15 cellular contexts compared by ENCODE assay signal in genomic region chr10:132450825-132451505, GRCh38. TPM values are rescaled to one million over a fixed set of nuclear protein-coding genes. Genes with fewer than 3 reads are reported as not detected.
DNase-seq lines count a peak whose midpoint lies in the region; ATAC-seq, FAIRE-seq and TF ChIP-seq lines count a peak whose summit lies in the region.
"Had no signal": no experiment of that assay in that cellular context is flagged by ENCODE, and none has a peak within 500 bp of the region (broad histone marks: within the 10 kb centered on the region; RNA-seq: fewer than 3 reads in every experiment).

No MANE protein-coding gene starts in this region.

- H3K9me3 ChIP-seq in CD4-positive, alpha-beta memory T cell (ENCODE audit: control insufficient read depth in 1 of 2, low read length in 2 of 2): no peaks in the 10 kb centered on the region
- H3K9me3 ChIP-seq in Panc1 (ENCODE audit: control insufficient read depth, insufficient read depth, low read depth, low read length) (no peaks in the 10 kb centered on the region), kidney (ENCODE audit: control insufficient read depth in 1 of 2, low read length in 2 of 2) (no peaks in the 10 kb centered on the region), trophoblast cell (ENCODE audit: insufficient read depth, low read depth, low read length) (peaks cover 2% of the 10 kb centered on the region)

- intact Hi-C loops in CD4-positive, alpha-beta memory T cell (cut with micrococcal nuclease): loop anchor here (5.0 kb wide), 1 partner anchor 549 kb away; the partner anchor contains the start of gene PPP2R2D
- intact Hi-C loops in Panc1 (cut with micrococcal nuclease; ENCODE audit: unreplicated experiment): loop anchor here (5.0 to 10.0 kb wide), 2 partner anchors 229 to 344 kb away; no protein-coding TSS in a partner anchor
- intact Hi-C loops in kidney (cut with DNase I): no loop called here

- no peaks in the 10 kb centered on the region for H3K27me3 ChIP-seq in CD4-positive, alpha-beta memory T cell (ENCODE audit: insufficient read depth, low read length)
- no peaks in the 10 kb centered on the region for H3K27me3 ChIP-seq in Panc1 (ENCODE audit: control insufficient read depth, insufficient read depth, low read length)
- H3K27me3 ChIP-seq in trophoblast cell (ENCODE audit: insufficient read depth, low read length): no peaks in the 10 kb centered on the region

- H3K27me3 Mint-ChIP-seq in CD4-positive, alpha-beta memory T cell: no peaks in the 10 kb centered on the region
- H3K27me3 Mint-ChIP-seq: activated CD4-positive, alpha-beta T cell treated with anti-CD3 and anti-CD28 coated beads for 36 hours had no signal

- BruUV-seq in Panc1 (replicated peaks; lab: Mats Ljungman, UMichigan): no TSS peak

- H3K23ac ChIP-seq in trophoblast cell (ENCODE audit: low read length): no peak overlapping the region

- H3K27ac Mint-ChIP-seq in CD4-positive, alpha-beta memory T cell: peak overlapping the region; percentile 83 to 98 (median 92)
- H3K27ac Mint-ChIP-seq: activated CD4-positive, alpha-beta T cell treated with anti-CD3 and anti-CD28 coated beads for 36 hours had no signal

- H4K8ac ChIP-seq in trophoblast cell (ENCODE audit: low read depth, low read length): no peak overlapping the region

- DNase-seq in CD4-positive, alpha-beta memory T cell: no peak
- no peak for DNase-seq in Panc1 (ENCODE audit: low read depth, low spot score)
- peak; percentile 68 for DNase-seq in kidney
- DNase-seq in trophoblast cell: no peak
- no peak for DNase-seq in NCI-H1092 treated with DMSO at 0.1 percent for 48 hours (lab: John Stamatoyannopoulos, UW)
- no peak for DNase-seq in frontal cortex (ENCODE audit: low spot score in 2 of 2)
- DNase-seq: anterior cingulate cortex, NCI-H1105 treated with DMSO at 0.1 percent for 48 hours, NCI-H226, retina had no signal

- no peak overlapping the region for H3K14ac ChIP-seq in trophoblast cell (ENCODE audit: low read length)

- H3K79me1 ChIP-seq in trophoblast cell (ENCODE audit: low read length): peaks cover 26% of the 10 kb centered on the region

- FAIRE-seq in kidney (lab: Jason Lieb, UNC): no peak
- FAIRE-seq in frontal cortex (lab: Jason Lieb, UNC): no peak
- FAIRE-seq: GM12892 had no signal

- peak overlapping the region; percentile 67 for H2BK12ac ChIP-seq in trophoblast cell (ENCODE audit: low read length)

- no peaks in the 10 kb centered on the region for H3K9me3 Mint-ChIP-seq in CD4-positive, alpha-beta memory T cell
- H3K9me3 Mint-ChIP-seq: CD14-positive monocyte had no signal

- H3K4me1 Mint-ChIP-seq in CD4-positive, alpha-beta memory T cell: peaks cover 12 to 55% (median 28%) of the 10 kb centered on the region in 4 donors

- H3K4me2 ChIP-seq in trophoblast cell (ENCODE audit: low read length): no peak overlapping the region

- H3K36me3 Mint-ChIP-seq in CD4-positive, alpha-beta memory T cell: no peaks in the 10 kb centered on the region
- H3K36me3 Mint-ChIP-seq: CD14-positive monocyte had no signal

- no peak overlapping the region for H2BK120ac ChIP-seq in trophoblast cell (ENCODE audit: insufficient read depth, low read length, poor library complexity)

- no peak for TF ChIP-seq CTCF in Panc1 (IDR thresholded peaks at IDR 0.05)
- TF ChIP-seq CTCF in kidney (IDR thresholded peaks at IDR 0.05; ENCODE audit: borderline replicate concordance, extremely low read depth, insufficient read depth): no peak

- no peaks in the 10 kb centered on the region for H3K36me3 ChIP-seq in CD4-positive, alpha-beta memory T cell (ENCODE audit: insufficient read depth, low read length)
- no peaks in the 10 kb centered on the region for H3K36me3 ChIP-seq in Panc1 (ENCODE audit: control insufficient read depth, insufficient read depth, low read length)
- H3K36me3 ChIP-seq in kidney (ENCODE audit: control insufficient read depth in 1 of 2, insufficient read depth in 2 of 2, low read length in 2 of 2): no peaks in the 10 kb centered on the region
- H3K36me3 ChIP-seq in trophoblast cell (ENCODE audit: control insufficient read depth in 1 of 2, insufficient read depth in 2 of 2, low read length in 2 of 2): no peaks in the 10 kb centered on the region

- H3K79me2 ChIP-seq in trophoblast cell (ENCODE audit: control insufficient read depth, insufficient read depth, low read length, poor library complexity): peaks cover 8% of the 10 kb centered on the region

- POLR2A ChIA-PET in CD4-positive, alpha-beta memory T cell (lab: Charles Lee; ENCODE audit: partially characterized antibody): no interaction called here
- POLR2A ChIA-PET in Panc1 (lab: Charles Lee): no interaction called here

- H4K12ac ChIP-seq in trophoblast cell (ENCODE audit: low read depth, low read length): no peak overlapping the region

- ATAC-seq in Panc1: no peak
- no peak for ATAC-seq in GM21576 (IDR thresholded peaks at IDR 0.05; ENCODE audit: unreplicated experiment)
- no peak for ATAC-seq in GM21529 (IDR thresholded peaks at IDR 0.05; ENCODE audit: unreplicated experiment)
- ATAC-seq: activated CD4-positive, alpha-beta T cell treated with anti-CD3 and anti-CD28 coated beads for 36 hours had no signal

- H3K27ac ChIP-seq in CD4-positive, alpha-beta memory T cell (ENCODE audit: low read depth, low read length): peak overlapping the region; percentile 86
- peak overlapping the region; percentile 61 for H3K27ac ChIP-seq in Panc1 (ENCODE audit: low read length)
- H3K27ac ChIP-seq in kidney (ENCODE audit: low read depth in 2 of 2, low read length in 2 of 2): no peak overlapping the region
- H3K27ac ChIP-seq in trophoblast cell (ENCODE audit: low read depth, low read length): no peak overlapping the region

- H3K9ac ChIP-seq in kidney (ENCODE audit: low read length in 2 of 2) (no peak overlapping the region), trophoblast cell (ENCODE audit: low read length) (no peak overlapping the region)

- H3K4me3 Mint-ChIP-seq in CD4-positive, alpha-beta memory T cell: no peak overlapping the region
- H3K4me3 Mint-ChIP-seq: activated CD4-positive, alpha-beta T cell treated with anti-CD3 and anti-CD28 coated beads for 36 hours had no signal

- CTCF ChIA-PET in CD4-positive, alpha-beta memory T cell (lab: Charles Lee; ENCODE audit: partially characterized antibody): no interaction called here
- CTCF ChIA-PET in Panc1 (lab: Charles Lee): interaction anchor here (0.5 to 1.3 kb wide), 3 partner anchors 35 to 228 kb away, joined by 3 to 5 read pairs (median 3); no protein-coding TSS in a partner anchor

- in situ Hi-C loops in Panc1 (cut with HindIII; ENCODE audit: low pct_unique_long_range_greater_than_20kb, low sequenced_read_pairs): no loop called here

- H3K4me3 ChIP-seq in CD4-positive, alpha-beta memory T cell (ENCODE audit: low read length in 2 of 2): no peak overlapping the region
- H3K4me3 ChIP-seq in Panc1 (ENCODE audit: low read depth in 2 of 2, low read length in 2 of 2): no peak overlapping the region
- H3K4me3 ChIP-seq in kidney (ENCODE audit: low read length in 2 of 2): no peak overlapping the region
- H3K4me3 ChIP-seq in trophoblast cell (ENCODE audit: low read depth, low read length): no peak overlapping the region

- peak overlapping the region; percentile 48 for H2AK5ac ChIP-seq in trophoblast cell (ENCODE audit: low read length)

- H3K18ac ChIP-seq in trophoblast cell (ENCODE audit: low read length): no peak overlapping the region

- H3K4me1 ChIP-seq in CD4-positive, alpha-beta memory T cell (ENCODE audit: insufficient read depth, low read length): peaks cover 50% of the 10 kb centered on the region
- H3K4me1 ChIP-seq in Panc1 (ENCODE audit: control insufficient read depth, insufficient read depth, low read length): peaks cover 63% of the 10 kb centered on the region
- peaks cover 3 to 29% of the 10 kb centered on the region in 2 donors for H3K4me1 ChIP-seq in kidney (ENCODE audit: control insufficient read depth in 1 of 2, insufficient read depth in 1 of 2, low read depth in 1 of 2, low read length in 2 of 2)
- H3K4me1 ChIP-seq in trophoblast cell (ENCODE audit: control insufficient read depth in 1 of 2, insufficient read depth in 2 of 2, low read length in 2 of 2): peaks cover 26 to 28% of the 10 kb centered on the region in 2 experiments

- peak overlapping the region; percentile 16 for H4K91ac ChIP-seq in trophoblast cell (ENCODE audit: low read depth, low read length)

- H3K4ac ChIP-seq in trophoblast cell (ENCODE audit: low read depth, low read length): no peak overlapping the region

- no peak overlapping the region for H2AFZ ChIP-seq in trophoblast cell (ENCODE audit: insufficient read depth, low read length, poor library complexity)

- no CpG with 5 or more reads among the region's 11 CpGs for WGBS in trophoblast cell (ENCODE audit: extremely low coverage, insufficient coverage, insufficient read length)

- no peak overlapping the region for H2BK5ac ChIP-seq in trophoblast cell (ENCODE audit: low read depth, low read length, poor library complexity)

RNA-seq across cellular contexts. Expression of gene PWWP2B, which starts 54.0 kb away (rescaled TPM):
- total RNA-seq in CD4-positive, alpha-beta memory T cell: 1 to 10 TPM; 9.4 to 9.9 TPM
- polyA plus RNA-seq in CD4-positive, alpha-beta memory T cell: 1 to 10 TPM in 1 of 2 donors, under 1 TPM in 1; 0.92 to 3.2 TPM
- total RNA-seq in Panc1 (2021; ENCODE audit: unreplicated experiment) (51.6 TPM), kidney (24.3 TPM), frontal cortex (9.4 TPM)
- 56.2 TPM for polyA plus RNA-seq in Panc1 (2012; ENCODE audit: insufficient read length)
- polyA plus RNA-seq in kidney (ENCODE audit: insufficient read depth, low read depth, low replicate concordance): 12.9 TPM
- polyA plus RNA-seq in trophoblast cell (2013): 57.0 and 60.9 TPM in 2 replicates

Comparison
In these comparisons a context has a peak if more than half of its experiments do, and no peak if none do; other contexts are left out.
1. H3K27ac ChIP-seq: peak in CD4-positive, alpha-beta memory T cell (single experiment) and Panc1 (single experiment); none in kidney (0 of 2) and trophoblast cell (single experiment).